Comparison of ENCODE assay signal across 17 cellular contexts in the genomic region with DNA sequence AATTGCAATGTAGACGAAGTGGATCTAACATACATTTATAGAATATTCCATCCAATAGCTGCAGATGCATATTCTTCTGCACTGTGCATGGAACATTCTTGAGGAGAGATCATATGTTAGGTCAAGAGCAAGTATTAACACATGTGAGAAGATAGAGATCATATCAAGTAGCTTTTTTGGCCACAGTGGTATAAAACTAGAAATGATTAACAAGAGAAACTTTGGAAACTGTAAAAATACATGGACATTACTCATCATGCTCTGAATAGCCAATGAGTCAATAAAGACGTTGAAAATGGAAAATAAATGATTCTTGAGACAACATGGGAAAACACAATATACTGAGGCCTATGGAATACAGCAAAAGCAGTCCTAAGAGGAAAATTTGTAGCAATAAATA.
DNase-seq lines count a peak whose midpoint lies in the region; ATAC-seq lines count a peak whose summit lies in the region.
"Had no signal": no experiment of that assay in that cellular context is flagged by ENCODE, and none has a peak within 500 bp of the region (broad histone marks: within the 10 kb centered on the region; RNA-seq: fewer than 3 reads in every experiment).

No MANE protein-coding gene starts in this region.

- no peak overlapping the region for H3K4me3 Mint-ChIP-seq in activated naive CD4-positive, alpha-beta T cell treated with anti-CD3 and anti-CD28 coated beads, Interleukin-2, amount 50 U/mL, for 24 hours
- peak overlapping the region; percentile 28 for H3K4me3 Mint-ChIP-seq in central memory CD8-positive, alpha-beta T cell
- H3K4me3 Mint-ChIP-seq in stimulated activated effector memory CD8-positive, alpha-beta T cell treated with anti-CD3 and anti-CD28 coated beads, Interleukin-12 subunit alpha, Interleukin-12 subunit beta, amount 100 ng/mL, for 72 hours, result no peak overlapping the region
- H3K4me3 Mint-ChIP-seq: activated CD8-positive, alpha-beta memory T cell treated with anti-CD3 and anti-CD28 coated beads, Interleukin-2, amount 10 ng/mL, durations not matched to agents 7 days and 5 days; dendritic cell treated with granulocyte-macrophage colony-stimulating factor and Interleukin-4, amounts not matched to agents 40 ng/mL and 50 ng/mL, for 4 days had no signal

- no peak for DNase-seq in activated naive CD4-positive, alpha-beta T cell treated with anti-CD3 and anti-CD28 coated beads, Interleukin-2, amount 50 U/mL, for 16 hours
- DNase-seq in HT-29 (ENCODE audit: low spot score) (peak; percentile 17), amygdala (lab: John Stamatoyannopoulos, UW) (no peak), superior temporal gyrus (ENCODE audit: extremely low spot score) (no peak)
- no peak for DNase-seq in central memory CD8-positive, alpha-beta T cell (ENCODE audit: low spot score in 2 of 2)
- no peak for DNase-seq in stimulated activated effector memory CD8-positive, alpha-beta T cell treated with anti-CD3 and anti-CD28 coated beads, Interleukin-12 subunit alpha, Interleukin-12 subunit beta, amount 100 ng/mL, for 72 hours (ENCODE audit: low spot score in 2 of 2)
- DNase-seq in stimulated activated CD4-positive, alpha-beta T cell treated with anti-CD3 and anti-CD28 coated beads, Interleukin-4, amount 100 ng/mL, for 1 hour, result no peak
- DNase-seq: activated CD4-positive, alpha-beta T cell treated with anti-CD3 and anti-CD28 coated beads for 48 hours; activated CD8-positive, alpha-beta memory T cell treated with anti-CD3 and anti-CD28 coated beads, Interleukin-2, amount 10 ng/mL, durations not matched to agents 7 days and 5 days; activated effector memory CD4-positive, alpha-beta T cell treated with anti-CD3 and anti-CD28 coated beads, Interleukin-2, amount 50 U/mL, for 16 hours; IMR-90; NCI-H1105 treated with DMSO at 0.1 percent for 48 hours; NCI-H2029 treated with DMSO at 0.1 percent for 48 hours; NCI-H2227 treated with DMSO at 0.1 percent for 48 hours had no signal

- H3K27ac Mint-ChIP-seq in activated naive CD4-positive, alpha-beta T cell treated with anti-CD3 and anti-CD28 coated beads, Interleukin-2, amount 50 U/mL, for 24 hours, result peak overlapping the region; percentile 63
- H3K27ac Mint-ChIP-seq in central memory CD8-positive, alpha-beta T cell (ENCODE audit: low read depth), result peak overlapping the region; percentile 30
- peak overlapping the region; percentile 24 for H3K27ac Mint-ChIP-seq in stimulated activated effector memory CD8-positive, alpha-beta T cell treated with anti-CD3 and anti-CD28 coated beads, Interleukin-12 subunit alpha, Interleukin-12 subunit beta, amount 100 ng/mL, for 72 hours
- H3K27ac Mint-ChIP-seq: dendritic cell treated with granulocyte-macrophage colony-stimulating factor and Interleukin-4, amounts not matched to agents 40 ng/mL and 50 ng/mL, for 4 days; progenitor cell of endocrine pancreas had no signal

- no peaks in the 10 kb centered on the region for H3K27me3 Mint-ChIP-seq in activated naive CD4-positive, alpha-beta T cell treated with anti-CD3 and anti-CD28 coated beads, Interleukin-2, amount 50 U/mL, for 24 hours
- H3K27me3 Mint-ChIP-seq in central memory CD8-positive, alpha-beta T cell, result no peaks in the 10 kb centered on the region
- H3K27me3 Mint-ChIP-seq: activated CD8-positive, alpha-beta memory T cell treated with anti-CD3 and anti-CD28 coated beads, Interleukin-2, amount 10 ng/mL, durations not matched to agents 7 days and 5 days; dendritic cell treated with granulocyte-macrophage colony-stimulating factor and Interleukin-4, amounts not matched to agents 40 ng/mL and 50 ng/mL, for 4 days; progenitor cell of endocrine pancreas had no signal

- H3K4me1 Mint-ChIP-seq in activated naive CD4-positive, alpha-beta T cell treated with anti-CD3 and anti-CD28 coated beads, Interleukin-2, amount 50 U/mL, for 24 hours, result peaks cover 14% of the 10 kb centered on the region
- peaks cover 17% of the 10 kb centered on the region for H3K4me1 Mint-ChIP-seq in central memory CD8-positive, alpha-beta T cell
- peaks cover 28% of the 10 kb centered on the region for H3K4me1 Mint-ChIP-seq in stimulated activated effector memory CD8-positive, alpha-beta T cell treated with anti-CD3 and anti-CD28 coated beads, Interleukin-12 subunit alpha, Interleukin-12 subunit beta, amount 100 ng/mL, for 72 hours

- peaks cover 24% of the 10 kb centered on the region for H3K9me3 Mint-ChIP-seq in activated naive CD4-positive, alpha-beta T cell treated with anti-CD3 and anti-CD28 coated beads, Interleukin-2, amount 50 U/mL, for 24 hours
- peaks cover 11% of the 10 kb centered on the region for H3K9me3 Mint-ChIP-seq in central memory CD8-positive, alpha-beta T cell
- H3K9me3 Mint-ChIP-seq in stimulated activated effector memory CD8-positive, alpha-beta T cell treated with anti-CD3 and anti-CD28 coated beads, Interleukin-12 subunit alpha, Interleukin-12 subunit beta, amount 100 ng/mL, for 72 hours, result peaks cover 28% of the 10 kb centered on the region

- H3K36me3 Mint-ChIP-seq in activated naive CD4-positive, alpha-beta T cell treated with anti-CD3 and anti-CD28 coated beads, Interleukin-2, amount 50 U/mL, for 24 hours, result peaks cover 48% of the 10 kb centered on the region
- H3K36me3 Mint-ChIP-seq in central memory CD8-positive, alpha-beta T cell (ENCODE audit: insufficient read depth), result peaks cover 5% of the 10 kb centered on the region
- H3K36me3 Mint-ChIP-seq in stimulated activated effector memory CD8-positive, alpha-beta T cell treated with anti-CD3 and anti-CD28 coated beads, Interleukin-12 subunit alpha, Interleukin-12 subunit beta, amount 100 ng/mL, for 72 hours, result peaks cover 25% of the 10 kb centered on the region

- no peak for ATAC-seq in central memory CD8-positive, alpha-beta T cell (replicated peaks; ENCODE audit: extremely low read depth, poor library complexity, severe bottlenecking)
- ATAC-seq in stimulated activated effector memory CD8-positive, alpha-beta T cell treated with anti-CD3 and anti-CD28 coated beads, Interleukin-12 subunit alpha, Interleukin-12 subunit beta, amount 100 ng/mL, for 72 hours, result peak; percentile 71
- ATAC-seq: activated CD8-positive, alpha-beta memory T cell treated with anti-CD3 and anti-CD28 coated beads, Interleukin-2, amount 10 ng/mL, durations not matched to agents 7 days and 5 days had no signal
